Comparison of ENCODE assay signal across 8 cellular contexts in genomic region chr1:32876341-32877210, GRCh38. TPM values are rescaled to one million over a fixed set of nuclear protein-coding genes. Genes with fewer than 3 reads are reported as not detected.
DNase-seq lines count a peak whose midpoint lies in the region; ATAC-seq and TF ChIP-seq lines count a peak whose summit lies in the region.

No MANE protein-coding gene starts in this region.

- no peak for TF ChIP-seq POLR2A in sigmoid colon (IDR thresholded peaks at IDR 0.05)

- peaks cover 31 to 51% of the 10 kb centered on the region in 2 experiments for H3K4me1 Mint-ChIP-seq in H9

- H4K91ac ChIP-seq in H9 (ENCODE audit: insufficient read length, low read depth, low read length) = no peak overlapping the region

- H4K8ac ChIP-seq in H9 (replicated peaks; ENCODE audit: insufficient read length, low read depth, low read length) = no peak overlapping the region

- H3K79me2 ChIP-seq in H9 (ENCODE audit: insufficient read depth, low read length) = no peaks in the 10 kb centered on the region

- no peak overlapping the region for H2BK5ac ChIP-seq in H9 (ENCODE audit: insufficient read length, low read length)

- no peak overlapping the region for H3K4me3 ChIP-seq in Panc1 (ENCODE audit: low read depth in 2 of 2, low read length in 2 of 2)
- no peak overlapping the region for H3K4me3 ChIP-seq in sigmoid colon

- no CpG with 5 or more reads among the region's 16 CpGs for WGBS in H9 (ENCODE audit: extremely low coverage, insufficient read length, low lambda C conversion rate)
- WGBS in sigmoid colon, 2 donors = 22 to 35% methylated on average over 16 of the region's 16 CpGs

- H3T11ph ChIP-seq in H9 (ENCODE audit: low read length) = no peak overlapping the region

- no peak overlapping the region for H3K56ac ChIP-seq in H9 (ENCODE audit: insufficient read length, low read depth, low read length)

- H4K5ac ChIP-seq in H9 (ENCODE audit: insufficient read length, low read depth, low read length) = no peak overlapping the region

- no peaks in the 10 kb centered on the region for H4K20me1 ChIP-seq in H9 (ENCODE audit: control insufficient read depth, insufficient read depth, insufficient read length)

- H3K79me1 ChIP-seq in H9 (ENCODE audit: insufficient read depth, low read depth, low read length, poor library complexity, severe bottlenecking) = no peaks in the 10 kb centered on the region

- no peak overlapping the region for H2BK120ac ChIP-seq in H9 (ENCODE audit: low read depth, low read length, poor library complexity, severe bottlenecking)

- no peaks in the 10 kb centered on the region for H3K9me3 Mint-ChIP-seq in H9

- no TSS peak for BruUV-seq in Panc1 (replicated peaks; lab: Mats Ljungman, UMichigan)

- no peak overlapping the region for H3K18ac ChIP-seq in H9 (ENCODE audit: insufficient read length, low read depth, low read length)

- no peak overlapping the region for H2BK20ac ChIP-seq in H9 (ENCODE audit: low read depth, low read length, poor library complexity, severe bottlenecking)

- no peaks in the 10 kb centered on the region for H3K36me3 ChIP-seq in Panc1 (ENCODE audit: control insufficient read depth, insufficient read depth, low read length)
- no peaks in the 10 kb centered on the region for H3K36me3 ChIP-seq in sigmoid colon

- H3K4me1 ChIP-seq in H9 (ENCODE audit: insufficient read depth, low read length) (peaks cover 3% of the 10 kb centered on the region; the same call in 1 of the 2 replicates), Panc1 (ENCODE audit: control insufficient read depth, insufficient read depth, low read length) (peaks cover 4% of the 10 kb centered on the region), sigmoid colon (peaks cover 0 to 18% (median 2%) of the 10 kb centered on the region in 4 donors)

- H3K9me3 ChIP-seq in H9 (ENCODE audit: control insufficient read depth, low read depth, low read length) (no peaks in the 10 kb centered on the region), Panc1 (ENCODE audit: control insufficient read depth, insufficient read depth, low read depth, low read length) (no peaks in the 10 kb centered on the region), sigmoid colon (no peaks in the 10 kb centered on the region)

- no peak for TF ChIP-seq EP300 in sigmoid colon (IDR thresholded peaks at IDR 0.05)

- in situ Hi-C loops in Panc1 (cut with HindIII; ENCODE audit: low pct_unique_long_range_greater_than_20kb, low sequenced_read_pairs) = no loop called here

- CTCF ChIA-PET in Panc1 (lab: Charles Lee) = interaction anchor here (0.6 to 1.0 kb wide), 4 partner anchors 57 to 210 kb away, joined by 3 to 9 read pairs (median 6); no protein-coding TSS in a partner anchor

- H3K4ac ChIP-seq in H9 (ENCODE audit: low read depth, low read length) = no peak overlapping the region

- no peak overlapping the region for H3K9ac ChIP-seq in H9 (ENCODE audit: extremely low read depth, insufficient read length, low read length)

- no peaks in the 10 kb centered on the region for H3K23me2 ChIP-seq in H9 (ENCODE audit: insufficient read length, low read depth, low read length, poor library complexity, severe bottlenecking)

- no peak overlapping the region for H2BK12ac ChIP-seq in H9 (ENCODE audit: insufficient read length, low read depth, low read length)

- H3K27me3 ChIP-seq in H9 (ENCODE audit: insufficient read depth, low read length) = peaks cover 4% of the 10 kb centered on the region; the same call in 1 of the 2 replicates
- peaks cover 4% of the 10 kb centered on the region for H3K27me3 ChIP-seq in Panc1 (ENCODE audit: control insufficient read depth, insufficient read depth, low read length)
- H3K27me3 ChIP-seq in sigmoid colon = no peaks in the 10 kb centered on the region

- H2AFZ ChIP-seq in H9 (ENCODE audit: low read length) = no peak overlapping the region

- DNase-seq in CD1c-positive myeloid dendritic cell (ENCODE audit: extremely low spot score) (peak; percentile 77), H9 (peak; percentile 74), Panc1 (ENCODE audit: low read depth, low spot score) (peak; percentile 35), left cardiac atrium (peak; percentile 60), sigmoid colon (no peak)
- peak; percentile 56 for DNase-seq in activated naive CD4-positive, alpha-beta T cell treated with anti-CD3 and anti-CD28 coated beads, Interleukin-2, amount 50 U/mL, for 16 hours

- no peak overlapping the region for H2BK15ac ChIP-seq in H9 (ENCODE audit: low read depth, low read length)

- H3K23ac ChIP-seq in H9 (ENCODE audit: insufficient read length, low read depth, low read length) = no peak overlapping the region

- H3K14ac ChIP-seq in H9 (ENCODE audit: insufficient read depth, low read length) = no peak overlapping the region

- POLR2A ChIA-PET in Panc1 (lab: Charles Lee) = interaction anchor here (0.6 kb wide), 3 partner anchors 52 to 299 kb away, joined by 4 to 6 read pairs (median 4); no protein-coding TSS in a partner anchor

- peak; percentile 71 for ATAC-seq in Panc1
- ATAC-seq in left cardiac atrium = peak; percentile 38 to 63
- ATAC-seq in GM21390 (IDR thresholded peaks at IDR 0.05; ENCODE audit: unreplicated experiment) = no peak
- no peak for ATAC-seq in HG03196 (IDR thresholded peaks at IDR 0.05; ENCODE audit: unreplicated experiment)

- H3K27me3 Mint-ChIP-seq in H9 (ENCODE audit: low read depth) = peaks cover 18% of the 10 kb centered on the region

- H3K4me3 Mint-ChIP-seq in H9 = 0 out of 5 replicates have a peak overlapping the region, but pooled peaks of 1 of the 2 experiments have one; percentile 3

- H2AK5ac ChIP-seq in H9 (ENCODE audit: insufficient read length, low read length) = no peak overlapping the region

- intact Hi-C loops in Panc1 (cut with micrococcal nuclease; ENCODE audit: unreplicated experiment) (loop anchor here (10.0 kb wide), 2 partner anchors 208 to 432 kb away; partner anchors contain the start of gene AZIN2), left cardiac atrium (cut with DNase I) (loop anchor here in 1 of 2 donors (10.0 kb wide), 1 partner anchor 208 kb away; the partner anchor contains the start of gene AZIN2), sigmoid colon (cut with DNase I) (no loop called here)

- no peak overlapping the region for H3K27ac Mint-ChIP-seq in H9

- TF ChIP-seq CTCF in H9 (conservative IDR thresholded peaks at IDR 0.05) = peak; percentile 91
- peak; percentile 97 for TF ChIP-seq CTCF in Panc1 (IDR thresholded peaks at IDR 0.05)
- TF ChIP-seq CTCF in sigmoid colon (IDR thresholded peaks at IDR 0.05) = peak in 3 of 4 experiments; percentile 68 to 70 (median 69)

- H3K4me2 ChIP-seq in H9 (ENCODE audit: insufficient read depth, insufficient read length, low read length) = peak overlapping the region; percentile 11

- no peak overlapping the region for H3K27ac ChIP-seq in H9 (ENCODE audit: insufficient read length, low read depth, low read length)
- H3K27ac ChIP-seq in Panc1 (ENCODE audit: low read length) = no peak overlapping the region
- no peak overlapping the region for H3K27ac ChIP-seq in sigmoid colon

- H3K36me3 Mint-ChIP-seq in H9 (ENCODE audit: insufficient read depth in 1 of 3, low read depth in 3 of 3) = no peaks in the 10 kb centered on the region

RNA-seq across cellular contexts. Expression of gene FNDC5, which starts 5.9 kb away (rescaled TPM):
- total RNA-seq in H9 (2021) (4.5 and 5.9 TPM in 2 replicates), Panc1 (2021; ENCODE audit: unreplicated experiment) (2.6 TPM), left cardiac atrium (10 to 100 TPM; 74.3 to 92.5 TPM), sigmoid colon (10 to 100 TPM in 1 of 4 donors, 1 to 10 TPM in 1, under 1 TPM in 2; 0.41 to 10.2 (median 1.6) TPM)
- 3.5 TPM for polyA plus RNA-seq in Panc1 (2012; ENCODE audit: insufficient read length)
- polyA plus RNA-seq in sigmoid colon = 1 to 10 TPM in 1 of 3 donors, under 1 TPM in 1, not detected in 1; 0.20 to 1.2 TPM

RNA-seq across cellular contexts. Expression of gene HPCA, which starts 9.7 kb away (rescaled TPM):
- total RNA-seq in H9 (2021) = 1.1 and 1.2 TPM in 2 replicates
- 1.2 TPM for total RNA-seq in Panc1 (2021; ENCODE audit: unreplicated experiment)
- polyA plus RNA-seq in Panc1 (2012; ENCODE audit: insufficient read length) = 1.7 TPM
- total RNA-seq in left cardiac atrium = not detected
- total RNA-seq in sigmoid colon = not detected
- polyA plus RNA-seq in sigmoid colon = 1 to 10 TPM; 1.2 to 1.9 (median 1.8) TPM

RNA-seq across cellular contexts. Expression of gene TMEM54, which starts 24.6 kb away (rescaled TPM):
- total RNA-seq in H9 (2021) (17.2 and 17.7 TPM in 2 replicates), Panc1 (2021; ENCODE audit: unreplicated experiment) (61.5 TPM), left cardiac atrium (10 to 100 TPM; 11.4 to 11.5 TPM), sigmoid colon (100 to 1,000 TPM in 1 of 4 donors, 10 to 100 TPM in 3; 47.4 to 135 (median 57.9) TPM)
- polyA plus RNA-seq in Panc1 (2012; ENCODE audit: insufficient read length) = 133 TPM
- 100 to 1,000 TPM; 699 to 799 (median 707) TPM for polyA plus RNA-seq in sigmoid colon

RNA-seq across cellular contexts. Expression of gene S100PBP, which starts 59.1 kb away (rescaled TPM):
- total RNA-seq in H9 (2021) (50.1 and 51.4 TPM in 2 replicates), Panc1 (2021; ENCODE audit: unreplicated experiment) (55.4 TPM), left cardiac atrium (10 to 100 TPM; 16.2 to 17.5 TPM), sigmoid colon (10 to 100 TPM; 25.2 to 50.7 (median 28.9) TPM)
- 25.8 TPM for polyA plus RNA-seq in Panc1 (2012; ENCODE audit: insufficient read length)
- polyA plus RNA-seq in sigmoid colon = 10 to 100 TPM in 2 of 3 donors, 1 to 10 TPM in 1; 3.2 to 12.7 (median 10.2) TPM

RNA-seq across cellular contexts. Expression of gene YARS1, which starts 59.4 kb away (rescaled TPM):
- total RNA-seq in H9 (2021) = 185 and 194 TPM in 2 replicates
- total RNA-seq in Panc1 (2021; ENCODE audit: unreplicated experiment) = 120 TPM
- polyA plus RNA-seq in Panc1 (2012; ENCODE audit: insufficient read length) = 184 TPM
- total RNA-seq in left cardiac atrium = 10 to 100 TPM; 36.7 to 70.0 TPM
- 10 to 100 TPM; 29.6 to 46.8 (median 37.6) TPM for total RNA-seq in sigmoid colon
- 10 to 100 TPM; 28.7 to 65.2 (median 33.6) TPM for polyA plus RNA-seq in sigmoid colon

Comparison
In these comparisons a context has a peak if more than half of its experiments do, and no peak if none do; other contexts are left out.
1. ATAC-seq: peak in Panc1 (single experiment) and left cardiac atrium (2 of 2); none in GM21390 (single experiment) and HG03196 (single experiment).
2. RNA of gene FNDC5, which starts 5.9 kb away (total RNA-seq): 74.3 to 92.5 TPM in left cardiac atrium; 4.5 to 5.9 TPM in H9, 2.6 TPM in Panc1 (single experiment) and 0.41 to 10.2 TPM in sigmoid colon; every median in the first group is over 4 times any median in the second.
3. Peak in every context shown above with its lines, with median percentiles within 50 percentile points of each other: CTCF ChIP-seq.